20 cellular contexts compared by ENCODE assay signal in genomic region chr19:18239303-18239702, GRCh38. TPM values are rescaled to one million over a fixed set of nuclear protein-coding genes. Genes with fewer than 3 reads are reported as not detected.
DNase-seq lines count a peak whose midpoint lies in the region; ATAC-seq and TF ChIP-seq lines count a peak whose summit lies in the region.
"Had no signal": no experiment of that assay in that cellular context is flagged by ENCODE, and none has a peak within 500 bp of the region (broad histone marks: within the 10 kb centered on the region; RNA-seq: fewer than 3 reads in every experiment).

No MANE protein-coding gene starts in this region.

- DNase-seq in activated naive CD4-positive, alpha-beta T cell treated with anti-CD3 and anti-CD28 coated beads, Interleukin-2, amount 50 U/mL, for 72 hours (ENCODE audit: low spot score in 2 of 2): no peak
- DNase-seq in WTC11 (ENCODE audit: low spot score) (peak; percentile 57), osteoblast (ENCODE audit: insufficient read length, low spot score, missing footprints) (peak; percentile 82), cerebellum (ENCODE audit: low spot score) (no peak), dorsolateral prefrontal cortex (no peak)
- DNase-seq: activated B cell treated with CpG ODN at 0.5 μM for 24 hours; activated CD8-positive, alpha-beta memory T cell treated with anti-CD3 and anti-CD28 coated beads, Interleukin-2, amount 10 ng/mL, durations not matched to agents 7 days and 5 days; activated effector memory CD4-positive, alpha-beta T cell treated with Interleukin-2 at 50 U/mL for 16 hours; CD4-positive, alpha-beta memory T cell; EL; foreskin keratinocyte; left ventricle myocardium inferior; NCI-H146; NCI-H2227 treated with DMSO at 0.1 percent for 48 hours; pancreas; stimulated activated CD4-positive, alpha-beta T cell treated with anti-CD3 and anti-CD28 coated beads, Interleukin-2, amount 100 ng/mL, for 48 hours; T-helper 1 cell had no signal

- intact Hi-C loops in dorsolateral prefrontal cortex (cut with DNase I): no loop called here

- CTCF ChIA-PET in WTC11 (lab: Charles Lee): interaction anchor here (0.5 to 1.4 kb wide), 6 partner anchors 15 to 126 kb away, joined by 3 to 5 read pairs (median 3); no protein-coding TSS in a partner anchor

- no peaks in the 10 kb centered on the region for H3K4me1 Mint-ChIP-seq in activated naive CD4-positive, alpha-beta T cell treated with anti-CD3 and anti-CD28 coated beads, Interleukin-2, amount 50 U/mL, for 24 hours
- H3K4me1 Mint-ChIP-seq in WTC11: peaks cover 5% of the 10 kb centered on the region; the same call in 1 of the 2 replicates
- H3K4me1 Mint-ChIP-seq: activated B cell treated with CpG ODN at 0.5 μM for 24 hours; activated CD8-positive, alpha-beta memory T cell treated with anti-CD3 and anti-CD28 coated beads, Interleukin-2, amount 10 ng/mL, durations not matched to agents 7 days and 5 days; CD4-positive, alpha-beta memory T cell had no signal

- no peaks in the 10 kb centered on the region for H3K4me1 ChIP-seq in osteoblast (ENCODE audit: insufficient read depth, low read length)
- H3K4me1 ChIP-seq: ascending aorta, foreskin keratinocyte, left ventricle myocardium inferior, pancreas had no signal

- H3K27me3 ChIP-seq in osteoblast (ENCODE audit: insufficient read depth, low read length) (no peaks in the 10 kb centered on the region), dorsolateral prefrontal cortex (peaks cover 0 to 7% (median 0%) of the 10 kb centered on the region in 45 donors)
- H3K27me3 ChIP-seq: ascending aorta, foreskin keratinocyte, pancreas had no signal

- no peaks in the 10 kb centered on the region for H3K9me3 ChIP-seq in osteoblast (ENCODE audit: low read depth, low read length)
- H3K9me3 ChIP-seq: ascending aorta, left ventricle myocardium inferior, pancreas had no signal

- no peak for ATAC-seq in activated naive CD4-positive, alpha-beta T cell treated with anti-CD3 and anti-CD28 coated beads, Interleukin-2, amount 50 U/mL, for 72 hours
- no peak; the same call in 1 of the 2 replicates for ATAC-seq in WTC11
- ATAC-seq: activated CD8-positive, alpha-beta memory T cell treated with anti-CD3 and anti-CD28 coated beads, Interleukin-2, amount 10 ng/mL, durations not matched to agents 7 days and 5 days; foreskin keratinocyte; pancreas had no signal

- H4K20me1 ChIP-seq in osteoblast (ENCODE audit: insufficient read depth, low read length): no peaks in the 10 kb centered on the region

- H3K4me3 ChIP-seq in osteoblast (ENCODE audit: insufficient read depth, low read length) (no peak overlapping the region), dorsolateral prefrontal cortex (no peak overlapping the region)
- H3K4me3 ChIP-seq: ascending aorta, left ventricle myocardium inferior, pancreas had no signal

- H2AFZ ChIP-seq in osteoblast (ENCODE audit: low read length): no peak overlapping the region

- peaks cover 15% of the 10 kb centered on the region for H3K27me3 Mint-ChIP-seq in activated naive CD4-positive, alpha-beta T cell treated with anti-CD3 and anti-CD28 coated beads, Interleukin-2, amount 50 U/mL, for 24 hours
- peaks cover 18% of the 10 kb centered on the region for H3K27me3 Mint-ChIP-seq in WTC11 (ENCODE audit: low read depth)

- POLR2A ChIA-PET in WTC11 (lab: Charles Lee): no interaction called here

- no peak overlapping the region for H3K4me2 ChIP-seq in osteoblast (ENCODE audit: insufficient read depth, low read length)

- H3K4me3 Mint-ChIP-seq in activated naive CD4-positive, alpha-beta T cell treated with anti-CD3 and anti-CD28 coated beads, Interleukin-2, amount 50 U/mL, for 24 hours: no peak overlapping the region
- H3K4me3 Mint-ChIP-seq in WTC11: no peak overlapping the region
- H3K4me3 Mint-ChIP-seq: activated B cell treated with CpG ODN at 0.5 μM for 24 hours; activated CD8-positive, alpha-beta memory T cell treated with anti-CD3 and anti-CD28 coated beads, Interleukin-2, amount 10 ng/mL, durations not matched to agents 7 days and 5 days; CD4-positive, alpha-beta memory T cell had no signal

- H3K27ac ChIP-seq in osteoblast (ENCODE audit: low read depth, low read length) (no peak overlapping the region), dorsolateral prefrontal cortex (no peak overlapping the region)
- H3K27ac ChIP-seq: ascending aorta, foreskin keratinocyte, left ventricle myocardium inferior, pancreas had no signal

- H3K36me3 ChIP-seq in osteoblast (ENCODE audit: insufficient read depth, low read length): no peaks in the 10 kb centered on the region
- H3K36me3 ChIP-seq: ascending aorta, left ventricle myocardium inferior, pancreas had no signal

- H3K36me3 Mint-ChIP-seq in activated naive CD4-positive, alpha-beta T cell treated with anti-CD3 and anti-CD28 coated beads, Interleukin-2, amount 50 U/mL, for 24 hours: no peaks in the 10 kb centered on the region
- H3K36me3 Mint-ChIP-seq in activated naive CD4-positive, alpha-beta T cell treated with anti-CD3 and anti-CD28 coated beads, Interleukin-2, amount 50 U/mL, for 72 hours: no peaks in the 10 kb centered on the region
- H3K36me3 Mint-ChIP-seq in WTC11: no peaks in the 10 kb centered on the region
- H3K36me3 Mint-ChIP-seq: activated CD8-positive, alpha-beta memory T cell treated with anti-CD3 and anti-CD28 coated beads, Interleukin-2, amount 10 ng/mL, durations not matched to agents 7 days and 5 days; CD4-positive, alpha-beta memory T cell had no signal

- TF ChIP-seq CTCF in WTC11 (IDR thresholded peaks at IDR 0.05) (no peak), osteoblast (IDR thresholded peaks at IDR 0.05; ENCODE audit: extremely low read depth, low read depth, low read length) (no peak), dorsolateral prefrontal cortex (IDR thresholded peaks at IDR 0.05 in 54 of 56, conservative IDR thresholded peaks at IDR 0.05 in 2 of 56; ENCODE audit: low read depth in 1 of 56, partially characterized antibody in 56 of 56) (no peak)

- no peaks in the 10 kb centered on the region for H3K9me3 Mint-ChIP-seq in activated naive CD4-positive, alpha-beta T cell treated with anti-CD3 and anti-CD28 coated beads, Interleukin-2, amount 50 U/mL, for 24 hours
- no peaks in the 10 kb centered on the region for H3K9me3 Mint-ChIP-seq in activated naive CD4-positive, alpha-beta T cell treated with anti-CD3 and anti-CD28 coated beads, Interleukin-2, amount 50 U/mL, for 72 hours
- H3K9me3 Mint-ChIP-seq in WTC11: no peaks in the 10 kb centered on the region
- H3K9me3 Mint-ChIP-seq: activated B cell treated with CpG ODN at 0.5 μM for 24 hours; CD4-positive, alpha-beta memory T cell had no signal

- peak overlapping the region; percentile 55 for H3K27ac Mint-ChIP-seq in activated naive CD4-positive, alpha-beta T cell treated with anti-CD3 and anti-CD28 coated beads, Interleukin-2, amount 50 U/mL, for 24 hours
- no peak overlapping the region for H3K27ac Mint-ChIP-seq in activated naive CD4-positive, alpha-beta T cell treated with anti-CD3 and anti-CD28 coated beads, Interleukin-2, amount 50 U/mL, for 72 hours
- H3K27ac Mint-ChIP-seq in WTC11: no peak overlapping the region
- H3K27ac Mint-ChIP-seq: activated B cell treated with CpG ODN at 0.5 μM for 24 hours; activated CD8-positive, alpha-beta memory T cell treated with anti-CD3 and anti-CD28 coated beads, Interleukin-2, amount 10 ng/mL, durations not matched to agents 7 days and 5 days; CD4-positive, alpha-beta memory T cell had no signal

- no peaks in the 10 kb centered on the region for H3K79me2 ChIP-seq in osteoblast (ENCODE audit: insufficient read depth, low read length)

TF ChIP-seq in WTC11, 78 proteins besides CTCF, POLR2A, EP300 and RAD21 (continues in another document):
- no peak for TF ChIP-seq NR1H2 (CRISPR knock-in tag; IDR thresholded peaks at IDR 0.05)

RNA-seq across cellular contexts. Expression of gene PDE4C, which starts 13.1 kb away (rescaled TPM):
- 1 to 10 TPM in 1 of 2 donors, under 1 TPM in 1; 0.12 to 1.0 TPM for total RNA-seq in activated naive CD4-positive, alpha-beta T cell treated with anti-CD3 and anti-CD28 coated beads, Interleukin-2, amount 50 U/mL, for 72 hours
- total RNA-seq in WTC11 (2021) (3.0 to 5.7 TPM (median 3.8 TPM) in 3 replicates), osteoblast (under 0.01 TPM in 1 of 2 replicates, not detected in the other), cerebellum (1.4 TPM), dorsolateral prefrontal cortex (10 to 100 TPM in 12 of 120 experiments, 1 to 10 TPM in 107, under 1 TPM in 1; 0.81 to 14.6 (median 4.8) TPM)
- total RNA-seq: activated B cell treated with CpG ODN at 0.5 μM for 24 hours, ascending aorta, foreskin keratinocyte, subcutaneous adipose tissue had no signal

RNA-seq across cellular contexts. Expression of gene IQCN, which starts 34.9 kb away (rescaled TPM):
- 1 to 10 TPM in 1 of 2 donors, under 1 TPM in 1; 0.45 to 1.5 TPM for total RNA-seq in activated naive CD4-positive, alpha-beta T cell treated with anti-CD3 and anti-CD28 coated beads, Interleukin-2, amount 50 U/mL, for 72 hours
- total RNA-seq in WTC11 (2021) (0.46 to 1.0 TPM (median 0.61 TPM) in 3 replicates), osteoblast (2.5 and 3.5 TPM in 2 replicates), cerebellum (2.9 TPM), dorsolateral prefrontal cortex (10 to 100 TPM in 1 of 120 experiments, 1 to 10 TPM in 119; 1.8 to 14.5 (median 4.1) TPM)

RNA-seq across cellular contexts. Expression of gene RAB3A, which starts 35.5 kb away (rescaled TPM):
- total RNA-seq in activated naive CD4-positive, alpha-beta T cell treated with anti-CD3 and anti-CD28 coated beads, Interleukin-2, amount 50 U/mL, for 72 hours: 1 to 10 TPM; 8.9 to 9.8 TPM
- total RNA-seq in WTC11 (2021) (12.2 to 14.7 TPM (median 14.6 TPM) in 3 replicates), osteoblast (0.72 and 1.8 TPM in 2 replicates), cerebellum (35.7 TPM), dorsolateral prefrontal cortex (100 to 1,000 TPM; 110 to 560 (median 402) TPM)

RNA-seq across cellular contexts. Expression of gene JUND, which starts 42.1 kb away (rescaled TPM):
- 100 to 1,000 TPM; 213 to 255 TPM for total RNA-seq in activated naive CD4-positive, alpha-beta T cell treated with anti-CD3 and anti-CD28 coated beads, Interleukin-2, amount 50 U/mL, for 72 hours
- total RNA-seq in WTC11 (2021) (121 to 137 TPM (median 133 TPM) in 3 replicates), osteoblast (170 and 172 TPM in 2 replicates), cerebellum (60.1 TPM), dorsolateral prefrontal cortex (100 to 1,000 TPM; 163 to 440 (median 240) TPM)

RNA-seq across cellular contexts. Expression of gene MPV17L2, which starts 46.3 kb away (rescaled TPM):
- total RNA-seq in activated naive CD4-positive, alpha-beta T cell treated with anti-CD3 and anti-CD28 coated beads, Interleukin-2, amount 50 U/mL, for 72 hours: 10 to 100 TPM in 1 of 2 donors, 1 to 10 TPM in 1; 5.4 to 14.0 TPM
- total RNA-seq in WTC11 (2021) (26.3 to 29.8 TPM (median 28.0 TPM) in 3 replicates), osteoblast (8.3 and 9.4 TPM in 2 replicates), cerebellum (2.5 TPM), dorsolateral prefrontal cortex (10 to 100 TPM in 12 of 120 experiments, 1 to 10 TPM in 108; 3.8 to 12.2 (median 7.5) TPM)

Comparison
In these comparisons a context has a peak if more than half of its experiments do, and no peak if none do; other contexts are left out.
1. DNase-seq: peak in WTC11 (single experiment) and osteoblast (single experiment); none in activated naive CD4-positive, alpha-beta T cell treated with anti-CD3 and anti-CD28 coated beads, Interleukin-2, amount 50 U/mL, for 72 hours (0 of 2), cerebellum (single experiment) and dorsolateral prefrontal cortex (0 of 10).